Comparison of ENCODE assay signal across 27 cellular contexts in genomic region chr5:29568028-29568427, GRCh38.
"Had no signal": no experiment of that assay in that cellular context is flagged by ENCODE, and none has a peak within 500 bp of the region (broad histone marks: within the 10 kb centered on the region; RNA-seq: fewer than 3 reads in every experiment).

No MANE protein-coding gene starts in this region.

- H3K4me1 Mint-ChIP-seq: activated naive CD4-positive, alpha-beta T cell treated with anti-CD3 and anti-CD28 coated beads, Interleukin-2, amount 50 U/mL, for 24 hours; activated naive CD8-positive, alpha-beta T cell treated with anti-CD3 and anti-CD28 coated beads, Interleukin-2, amount 10 ng/mL, durations not matched to agents 7 days and 5 days; activated T-helper 17 cell treated with anti-CD3 and anti-CD28 coated beads, Interleukin-2, amount 50 U/mL, for 72 hours had no signal

- H3K4me3 Mint-ChIP-seq: activated CD8-positive, alpha-beta T cell treated with anti-CD3 and anti-CD28 coated beads for 36 hours; activated naive CD4-positive, alpha-beta T cell treated with anti-CD3 and anti-CD28 coated beads, Interleukin-2, amount 50 U/mL, for 24 hours; activated naive CD8-positive, alpha-beta T cell treated with anti-CD3 and anti-CD28 coated beads, Interleukin-2, amount 10 ng/mL, durations not matched to agents 7 days and 5 days; activated T-cell treated with anti-CD3 and anti-CD28 coated beads, Interleukin-2, amount 50 U/mL, for 72 hours; activated T-helper 17 cell treated with anti-CD3 and anti-CD28 coated beads, Interleukin-2, amount 50 U/mL, for 72 hours had no signal

- H3K27me3 Mint-ChIP-seq: activated CD8-positive, alpha-beta T cell treated with anti-CD3 and anti-CD28 coated beads for 36 hours; activated naive CD4-positive, alpha-beta T cell treated with anti-CD3 and anti-CD28 coated beads, Interleukin-2, amount 50 U/mL, for 24 hours; activated naive CD8-positive, alpha-beta T cell treated with anti-CD3 and anti-CD28 coated beads, Interleukin-2, amount 10 ng/mL, durations not matched to agents 7 days and 5 days; activated T-helper 17 cell treated with anti-CD3 and anti-CD28 coated beads, Interleukin-2, amount 50 U/mL, for 72 hours had no signal

- H3K36me3 ChIP-seq: ascending aorta, cardiac muscle cell had no signal

- H3K27me3 ChIP-seq: ascending aorta, cardiac muscle cell had no signal

- H3K9me3 ChIP-seq: ascending aorta had no signal

- DNase-seq: activated CD4-positive, alpha-beta T cell treated with anti-CD3 and anti-CD28 coated beads for 1 hour; activated CD4-positive, alpha-beta T cell treated with anti-CD3 and anti-CD28 coated beads for 48 hours; activated CD4-positive, alpha-beta T cell treated with anti-CD3 and anti-CD28 coated beads, Interleukin-2, amount 50 U/mL, for 4 hours; activated CD4-positive, CD25-positive, alpha-beta regulatory T cell; activated CD8-positive, alpha-beta T cell treated with anti-CD3 and anti-CD28 coated beads for 36 hours; activated effector memory CD4-positive, alpha-beta T cell treated with anti-CD3 and anti-CD28 coated beads, Interleukin-2, amount 50 U/mL, for 16 hours; activated naive CD4-positive, alpha-beta T cell; activated naive CD8-positive, alpha-beta T cell treated with anti-CD3 and anti-CD28 coated beads, Interleukin-2, amount 10 ng/mL, durations not matched to agents 7 days and 5 days; activated T-cell treated with anti-CD3 and anti-CD28 coated beads, Interleukin-2, amount 50 U/mL, for 1 hour; activated T-cell treated with anti-CD3 and anti-CD28 coated beads, Interleukin-2, amount 50 U/mL, for 72 hours; amygdala; NCI-H1105; NCI-H1417 treated with DMSO at 0.1 percent for 48 hours; NCI-H1694; NCI-H2029; NCI-H345; NCI-H524 treated with DMSO at 0.1 percent for 48 hours; Right ventricle myocardium superior; SW 1271; T-helper 1 cell; T-helper 2 cell; T-helper 9 cell had no signal

- H3K4me3 ChIP-seq: ascending aorta, cardiac muscle cell had no signal

- H3K36me3 Mint-ChIP-seq: activated naive CD4-positive, alpha-beta T cell treated with anti-CD3 and anti-CD28 coated beads, Interleukin-2, amount 50 U/mL, for 24 hours; activated naive CD8-positive, alpha-beta T cell treated with anti-CD3 and anti-CD28 coated beads, Interleukin-2, amount 10 ng/mL, durations not matched to agents 7 days and 5 days had no signal

- H3K27ac ChIP-seq: ascending aorta, cardiac muscle cell, VCaP had no signal

- H3K9me3 Mint-ChIP-seq: activated naive CD4-positive, alpha-beta T cell treated with anti-CD3 and anti-CD28 coated beads, Interleukin-2, amount 50 U/mL, for 24 hours had no signal

- ATAC-seq: activated CD8-positive, alpha-beta T cell treated with anti-CD3 and anti-CD28 coated beads for 36 hours; activated T-cell treated with anti-CD3 and anti-CD28 coated beads, Interleukin-2, amount 50 U/mL, for 72 hours; activated T-helper 17 cell treated with anti-CD3 and anti-CD28 coated beads, Interleukin-2, amount 50 U/mL, for 72 hours had no signal

- H3K4me1 ChIP-seq: ascending aorta had no signal

- H3K27ac Mint-ChIP-seq: activated CD8-positive, alpha-beta T cell treated with anti-CD3 and anti-CD28 coated beads for 36 hours; activated naive CD4-positive, alpha-beta T cell treated with anti-CD3 and anti-CD28 coated beads, Interleukin-2, amount 50 U/mL, for 24 hours; activated naive CD8-positive, alpha-beta T cell treated with anti-CD3 and anti-CD28 coated beads, Interleukin-2, amount 10 ng/mL, durations not matched to agents 7 days and 5 days; activated T-cell treated with anti-CD3 and anti-CD28 coated beads, Interleukin-2, amount 50 U/mL, for 72 hours; activated T-helper 17 cell treated with anti-CD3 and anti-CD28 coated beads, Interleukin-2, amount 50 U/mL, for 72 hours had no signal
